ENCODE assay signal across 20 cellular contexts in genomic region chr12:6816598-6816997, GRCh38. TPM values are rescaled to one million over a fixed set of nuclear protein-coding genes. Genes with fewer than 3 reads are reported as not detected.
DNase-seq lines count a peak whose midpoint lies in the region; FAIRE-seq and TF ChIP-seq lines count a peak whose summit lies in the region.
"Had no signal": no experiment of that assay in that cellular context is flagged by ENCODE, and none has a peak within 500 bp of the region (broad histone marks: within the 10 kb centered on the region; RNA-seq: fewer than 3 reads in every experiment).

No MANE protein-coding gene starts in this region.

- H3K9ac ChIP-seq in SK-N-SH (no peak overlapping the region), mesendoderm (ENCODE audit: low read length) (no peak overlapping the region)

- H2BK120ac ChIP-seq in mesendoderm (ENCODE audit: low read depth, low read length), result no peak overlapping the region

- H3K18ac ChIP-seq in mesendoderm (ENCODE audit: low read length), result no peak overlapping the region

- H3K79me1 ChIP-seq in mesendoderm (ENCODE audit: low read length), result no peaks in the 10 kb centered on the region

- H2AFZ ChIP-seq in SK-N-SH (ENCODE audit: low read depth), result no peak overlapping the region

- TF ChIP-seq CTCF in SK-N-SH (IDR thresholded peaks at IDR 0.05), result no peak

- H3K4me1 Mint-ChIP-seq in T-helper 2 cell treated with Interferon-gamma antibody and Interleukin-4, amounts not matched to agents 5 μg/mL and 100 μg/mL, for 36 hours (ENCODE audit: low read depth), result peaks cover 9% of the 10 kb centered on the region

- no peak overlapping the region for H4K8ac ChIP-seq in mesendoderm (ENCODE audit: low read depth, low read length)

- H3K4me2 ChIP-seq in SK-N-SH, result no peak overlapping the region
- no peak overlapping the region for H3K4me2 ChIP-seq in mesendoderm (ENCODE audit: low read length)

- peaks cover 54% of the 10 kb centered on the region for H3K36me3 Mint-ChIP-seq in T-helper 2 cell treated with Interferon-gamma antibody and Interleukin-4, amounts not matched to agents 5 μg/mL and 100 μg/mL, for 36 hours (ENCODE audit: low read depth)

- POLR2A ChIA-PET in SK-N-SH (lab: Yijun Ruan, JAX), result interaction anchor here (0.8 to 1.0 kb wide), 4 partner anchors 11 to 93 kb away, joined by 3 to 5 read pairs (median 3); partner anchors contain the start of genes COPS7A and MLF2

- CTCF ChIA-PET in SK-N-SH (lab: Yijun Ruan, JAX), result interaction anchor here (0.6 to 1.8 kb wide), 6 partner anchors 9 to 64 kb away, joined by 3 to 19 read pairs (median 3); partner anchors contain the start of genes MLF2 and PTMS

- H3K27me3 Mint-ChIP-seq in T-helper 2 cell treated with Interferon-gamma antibody and Interleukin-4, amounts not matched to agents 5 μg/mL and 100 μg/mL, for 36 hours (ENCODE audit: low read depth), result no peaks in the 10 kb centered on the region

- no peak overlapping the region for H3K23ac ChIP-seq in mesendoderm (ENCODE audit: low read length)

- no peak overlapping the region for H3K4me3 ChIP-seq in SK-N-SH (ENCODE audit: low read depth in 2 of 2, low read length in 1 of 2)
- no peak overlapping the region for H3K4me3 ChIP-seq in mesendoderm (ENCODE audit: low read length)
- H3K4me3 ChIP-seq: K562, MG63 had no signal

- WGBS in SK-N-SH (ENCODE audit: low lambda C conversion rate), result 47% methylated on average over 3 of the region's 3 CpGs
- no CpG with 5 or more reads among the region's 3 CpGs for WGBS in mesendoderm (ENCODE audit: extremely low coverage, insufficient coverage, low lambda C conversion rate)

- no peaks in the 10 kb centered on the region for H3K9me3 Mint-ChIP-seq in T-helper 2 cell treated with Interferon-gamma antibody and Interleukin-4, amounts not matched to agents 5 μg/mL and 100 μg/mL, for 36 hours
- H3K9me3 Mint-ChIP-seq: CD4-positive, CD25-positive, alpha-beta regulatory T cell had no signal

- H3K56ac ChIP-seq in mesendoderm (ENCODE audit: low read length), result no peak overlapping the region

- H3K4ac ChIP-seq in mesendoderm (ENCODE audit: low read depth, low read length), result no peak overlapping the region

- no peak overlapping the region for H2AK5ac ChIP-seq in mesendoderm (ENCODE audit: low read length)

- no peaks in the 10 kb centered on the region for H3F3A ChIP-seq in SK-N-SH (replicated peaks; ENCODE audit: insufficient read depth)

- peak in 1 of 2 experiments; percentile 85; a peak in 2 of 4 replicates for TF ChIP-seq EP300 in SK-N-SH (IDR thresholded peaks at IDR 0.05; ENCODE audit: borderline replicate concordance in 1 of 2, low read depth in 1 of 2, low read length in 1 of 2)

- peak; percentile 35 for FAIRE-seq in urothelium cell line (lab: Jason Lieb, UNC)
- FAIRE-seq: D721Med, GM18507, K562 had no signal

- H3K4me3 Mint-ChIP-seq in T-helper 2 cell treated with Interferon-gamma antibody and Interleukin-4, amounts not matched to agents 5 μg/mL and 100 μg/mL, for 36 hours, result no peak overlapping the region
- H3K4me3 Mint-ChIP-seq: CD4-positive, CD25-positive, alpha-beta regulatory T cell had no signal

- H3K27ac ChIP-seq in SK-N-SH (ENCODE audit: low read depth in 2 of 2, low read length in 1 of 2), result no peak overlapping the region; a peak in 1 of 4 replicates
- no peak overlapping the region for H3K27ac ChIP-seq in mesendoderm (ENCODE audit: low read depth, low read length)

- no peaks in the 10 kb centered on the region for H4K20me1 ChIP-seq in SK-N-SH (ENCODE audit: insufficient read depth)

- no peak overlapping the region for H4K5ac ChIP-seq in mesendoderm (ENCODE audit: low read length)

- DNase-seq in T-helper 2 cell treated with Interferon-gamma antibody and Interleukin-4, amounts not matched to agents 5 μg/mL and 100 μg/mL, for 36 hours (ENCODE audit: low spot score), result no peak
- DNase-seq in T-helper 2 cell (no peak), SK-N-SH (peak; percentile 62), mesendoderm (peak; percentile 57), urothelium cell line (ENCODE audit: low spot score) (no peak), Ammon's horn (ENCODE audit: low spot score) (no peak), dedifferentiated amniotic fluid mesenchymal stem cell (ENCODE audit: extremely low spot score) (no peak), MV-4-11 (lab: John Stamatoyannopoulos, UW) (no peak)
- DNase-seq: 8988T; ACHN; CD4-positive, CD25-positive, alpha-beta regulatory T cell; DMS53; Kasumi-1; MG63; NCI-H2029 treated with DMSO at 0.1 percent for 48 hours; NCI-H526 treated with DMSO at 0.1 percent for 48 hours; SIG-M5 had no signal

- H3K27me3 ChIP-seq in SK-N-SH (ENCODE audit: insufficient read depth) (no peaks in the 10 kb centered on the region), mesendoderm (ENCODE audit: insufficient read depth, low read length, poor library complexity) (no peaks in the 10 kb centered on the region)
- H3K27me3 ChIP-seq: MG63 had no signal

- H3K36me3 ChIP-seq in SK-N-SH (replicated peaks in 1 of 2; ENCODE audit: control insufficient read depth in 1 of 2, insufficient read depth in 2 of 2, low read length in 1 of 2) (no peaks in the 10 kb centered on the region), mesendoderm (ENCODE audit: control insufficient read depth, insufficient read depth, low read length) (no peaks in the 10 kb centered on the region)
- H3K36me3 ChIP-seq: MG63 had no signal

- H3K79me2 ChIP-seq in SK-N-SH (ENCODE audit: insufficient read depth) (no peaks in the 10 kb centered on the region), mesendoderm (ENCODE audit: control insufficient read depth, insufficient read depth, low read length) (no peaks in the 10 kb centered on the region)

- H3K9me2 ChIP-seq in SK-N-SH, result no peaks in the 10 kb centered on the region

- no peaks in the 10 kb centered on the region for H3K9me3 ChIP-seq in SK-N-SH
- H3K9me3 ChIP-seq: MG63 had no signal

- no peak overlapping the region for H2BK5ac ChIP-seq in mesendoderm (ENCODE audit: low read length)

- H3K27ac Mint-ChIP-seq in T-helper 2 cell treated with Interferon-gamma antibody and Interleukin-4, amounts not matched to agents 5 μg/mL and 100 μg/mL, for 36 hours, result peak overlapping the region; percentile 23

- TF ChIP-seq RAD21 in SK-N-SH (IDR thresholded peaks at IDR 0.05; ENCODE audit: low read length), result no peak

- H3K4me1 ChIP-seq in SK-N-SH (ENCODE audit: control insufficient read depth in 1 of 2, insufficient read depth in 2 of 2, low read depth in 1 of 2, low read length in 1 of 2), result peaks cover 7 to 54% of the 10 kb centered on the region in 2 experiments; a peak in 2 of 4 replicates
- H3K4me1 ChIP-seq in mesendoderm (ENCODE audit: control insufficient read depth, low read depth, low read length), result peaks cover 3% of the 10 kb centered on the region

- H2BK15ac ChIP-seq in mesendoderm (replicated peaks; ENCODE audit: low read depth), result no peak overlapping the region

TF ChIP-seq in SK-N-SH, 30 proteins besides CTCF, POLR2A, EP300 and RAD21:
- TF ChIP-seq MXI1 (IDR thresholded peaks at IDR 0.05; ENCODE audit: low read depth, low read length), result peak; percentile 89
- TF ChIP-seq GATA2 (CRISPR knock-in tag; IDR thresholded peaks at IDR 0.05), result peak; percentile 97
- TF ChIP-seq POLR2AphosphoS5 (IDR thresholded peaks at IDR 0.05; ENCODE audit: low read depth, low read length), result no peak
- peak; percentile 31; the same call in 1 of the 2 replicates for TF ChIP-seq FOXJ3 (CRISPR knock-in tag; IDR thresholded peaks at IDR 0.05)
- peak; percentile 74 for TF ChIP-seq CHD2 (IDR thresholded peaks at IDR 0.05; ENCODE audit: low read length, partially characterized antibody)
- peak; percentile 67; the same call in 1 of the 2 replicates for TF ChIP-seq RCOR1 (IDR thresholded peaks at IDR 0.05; ENCODE audit: low read length)
- no peak for TF ChIP-seq USF2 (IDR thresholded peaks at IDR 0.05; ENCODE audit: borderline replicate concordance, low read depth, low read length)
TF ChIP-seq in SK-N-SH: peak in this region for 5.

RNA-seq across cellular contexts. Expression of gene GPR162, which starts 5.0 kb away (rescaled TPM):
- polyA plus RNA-seq in SK-N-SH (2012; rRNA removed), result 16.4 and 18.6 TPM in 2 replicates
- polyA plus RNA-seq in SK-N-SH (2012; cell fraction: cytosol; rRNA removed), result 7.0 and 10.6 TPM in 2 replicates
- polyA plus RNA-seq in SK-N-SH (2012; cell fraction: nucleus; rRNA removed), result 32.2 and 35.7 TPM in 2 replicates
- polyA plus RNA-seq in mesendoderm (2013, experiment 1 of 2), result 0.28 TPM
- 0.42 TPM for polyA plus RNA-seq in mesendoderm (2013, experiment 2 of 2)
- polyA plus RNA-seq: CD4-positive, CD25-positive, alpha-beta regulatory T cell had no signal

RNA-seq across cellular contexts. Expression of gene P3H3, which starts 11.6 kb away (rescaled TPM):
- 49.5 and 74.6 TPM in 2 replicates for polyA plus RNA-seq in SK-N-SH (2012; rRNA removed)
- 27.5 and 38.8 TPM in 2 replicates for polyA plus RNA-seq in SK-N-SH (2012; cell fraction: cytosol; rRNA removed)
- 144 and 192 TPM in 2 replicates for polyA plus RNA-seq in SK-N-SH (2012; cell fraction: nucleus; rRNA removed)
- 5.7 TPM for polyA plus RNA-seq in mesendoderm (2013, experiment 1 of 2)
- 5.9 TPM for polyA plus RNA-seq in mesendoderm (2013, experiment 2 of 2)

RNA-seq across cellular contexts. Expression of gene GNB3, which starts 24.1 kb away (rescaled TPM):
- polyA plus RNA-seq in SK-N-SH (2012; rRNA removed), result 12.9 and 13.8 TPM in 2 replicates
- polyA plus RNA-seq in SK-N-SH (2012; cell fraction: cytosol; rRNA removed), result 1.6 and 3.0 TPM in 2 replicates
- polyA plus RNA-seq in SK-N-SH (2012; cell fraction: nucleus; rRNA removed), result 93.1 and 96.5 TPM in 2 replicates
- 1.5 TPM for polyA plus RNA-seq in mesendoderm (2013, experiment 1 of 2)
- polyA plus RNA-seq in mesendoderm (2013, experiment 2 of 2), result 2.0 TPM
- polyA plus RNA-seq: CD4-positive, CD25-positive, alpha-beta regulatory T cell had no signal

RNA-seq across cellular contexts. Expression of gene CD4, which starts 27.3 kb away (rescaled TPM):
- polyA plus RNA-seq in SK-N-SH (2012; rRNA removed), result 0.02 TPM in 1 of 2 replicates, not detected in the other
- polyA plus RNA-seq in SK-N-SH (2012; cell fraction: cytosol; rRNA removed), result 0.01 TPM in 2 replicates
- not detected in 2 replicates for polyA plus RNA-seq in SK-N-SH (2012; cell fraction: nucleus; rRNA removed)
- 0.42 TPM for polyA plus RNA-seq in mesendoderm (2013, experiment 1 of 2)
- polyA plus RNA-seq in mesendoderm (2013, experiment 2 of 2), result 0.49 TPM

RNA-seq across cellular contexts. Expression of gene CDCA3, which starts 34.5 kb away (rescaled TPM):
- 33.0 and 34.0 TPM in 2 replicates for polyA plus RNA-seq in SK-N-SH (2012; rRNA removed)
- 18.8 and 25.0 TPM in 2 replicates for polyA plus RNA-seq in SK-N-SH (2012; cell fraction: cytosol; rRNA removed)
- 49.3 and 55.0 TPM in 2 replicates for polyA plus RNA-seq in SK-N-SH (2012; cell fraction: nucleus; rRNA removed)
- 80.7 TPM for polyA plus RNA-seq in mesendoderm (2013, experiment 1 of 2)
- polyA plus RNA-seq in mesendoderm (2013, experiment 2 of 2), result 79.7 TPM

Comparison
In these comparisons a context has a peak if more than half of its experiments do, and no peak if none do; other contexts are left out.
1. DNase-seq: peak in SK-N-SH (single experiment) and mesendoderm (single experiment); none in T-helper 2 cell treated with Interferon-gamma antibody and Interleukin-4, amounts not matched to agents 5 μg/mL and 100 μg/mL, for 36 hours (single experiment), T-helper 2 cell (0 of 5), urothelium cell line (single experiment), Ammon's horn (single experiment), dedifferentiated amniotic fluid mesenchymal stem cell (single experiment) and MV-4-11 (single experiment).